1 cellular context compared by ENCODE assay signal in genomic region chr10:117539271-117539876, GRCh38.
TF ChIP-seq lines count a peak whose summit lies in the region.

No MANE protein-coding gene starts in this region.

TF ChIP-seq in GM12878, 131 proteins besides CTCF, POLR2A, EP300 and RAD21:
- TF ChIP-seq SUZ12 (IDR thresholded peaks at IDR 0.05; ENCODE audit: unreplicated experiment): no peak
- TF ChIP-seq, protein P1, sequence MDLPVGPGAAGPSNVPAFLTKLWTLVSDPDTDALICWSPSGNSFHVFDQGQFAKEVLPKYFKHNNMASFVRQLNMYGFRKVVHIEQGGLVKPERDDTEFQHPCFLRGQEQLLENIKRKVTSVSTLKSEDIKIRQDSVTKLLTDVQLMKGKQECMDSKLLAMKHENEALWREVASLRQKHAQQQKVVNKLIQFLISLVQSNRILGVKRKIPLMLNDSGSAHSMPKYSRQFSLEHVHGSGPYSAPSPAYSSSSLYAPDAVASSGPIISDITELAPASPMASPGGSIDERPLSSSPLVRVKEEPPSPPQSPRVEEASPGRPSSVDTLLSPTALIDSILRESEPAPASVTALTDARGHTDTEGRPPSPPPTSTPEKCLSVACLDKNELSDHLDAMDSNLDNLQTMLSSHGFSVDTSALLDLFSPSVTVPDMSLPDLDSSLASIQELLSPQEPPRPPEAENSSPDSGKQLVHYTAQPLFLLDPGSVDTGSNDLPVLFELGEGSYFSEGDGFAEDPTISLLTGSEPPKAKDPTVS (IDR thresholded peaks at IDR 0.05; ENCODE audit: low read depth, low read length): no peak
- peak; percentile 68; the same call in 1 of the 3 replicates for TF ChIP-seq POU2F2 (IDR thresholded peaks at IDR 0.05; ENCODE audit: borderline replicate concordance, low read depth, low read length)
- TF ChIP-seq IKZF2 (IDR thresholded peaks at IDR 0.05): no peak
- no peak for TF ChIP-seq ZBED1 (IDR thresholded peaks at IDR 0.05; ENCODE audit: borderline replicate concordance)
- no peak for TF ChIP-seq STAT1 (conservative IDR thresholded peaks at IDR 0.05)
- no peak for TF ChIP-seq LARP7 (IDR thresholded peaks at IDR 0.05)
- TF ChIP-seq FOXK2 (IDR thresholded peaks at IDR 0.05): no peak
TF ChIP-seq in GM12878: peak in this region for 1.
